ENCODE assay signal across 1 cellular context in the genomic region with DNA sequence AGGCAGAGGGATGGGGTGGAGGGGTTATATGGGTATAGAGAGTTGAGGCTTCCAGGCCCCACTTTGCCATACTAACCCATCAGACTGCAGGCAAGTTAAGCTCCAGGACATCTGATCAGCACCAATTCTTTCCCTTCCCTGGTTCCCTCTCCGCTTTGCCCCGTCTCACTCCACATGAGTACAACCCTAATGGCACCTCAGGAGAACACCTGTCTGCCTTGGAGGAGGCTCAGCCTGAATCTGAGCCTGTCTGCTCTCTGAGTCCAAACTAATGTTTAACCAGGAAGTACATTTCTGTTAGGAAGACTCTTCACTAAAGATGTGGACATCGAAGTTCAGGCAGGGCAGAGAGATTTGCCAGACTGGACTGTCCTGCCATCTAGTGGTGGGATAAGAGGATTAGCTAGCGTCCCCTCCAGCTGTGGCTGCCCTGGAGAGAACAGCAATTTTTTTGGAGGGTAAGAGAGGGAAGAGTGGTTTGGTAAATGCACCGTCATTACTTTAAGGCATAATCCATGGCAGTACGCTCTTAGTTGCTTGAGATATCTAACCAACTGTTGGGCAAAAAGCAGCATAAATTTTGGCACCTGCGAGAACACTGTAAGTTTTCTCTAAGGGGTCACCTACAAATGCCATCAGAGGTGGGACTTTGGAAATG.
TF ChIP-seq lines count a peak whose summit lies in the region.

No MANE protein-coding gene starts in this region.

TF ChIP-seq in HepG2, 621 proteins besides CTCF, POLR2A, EP300 and RAD21 (continued from another document and continues in another):
- TF ChIP-seq, protein P1, sequence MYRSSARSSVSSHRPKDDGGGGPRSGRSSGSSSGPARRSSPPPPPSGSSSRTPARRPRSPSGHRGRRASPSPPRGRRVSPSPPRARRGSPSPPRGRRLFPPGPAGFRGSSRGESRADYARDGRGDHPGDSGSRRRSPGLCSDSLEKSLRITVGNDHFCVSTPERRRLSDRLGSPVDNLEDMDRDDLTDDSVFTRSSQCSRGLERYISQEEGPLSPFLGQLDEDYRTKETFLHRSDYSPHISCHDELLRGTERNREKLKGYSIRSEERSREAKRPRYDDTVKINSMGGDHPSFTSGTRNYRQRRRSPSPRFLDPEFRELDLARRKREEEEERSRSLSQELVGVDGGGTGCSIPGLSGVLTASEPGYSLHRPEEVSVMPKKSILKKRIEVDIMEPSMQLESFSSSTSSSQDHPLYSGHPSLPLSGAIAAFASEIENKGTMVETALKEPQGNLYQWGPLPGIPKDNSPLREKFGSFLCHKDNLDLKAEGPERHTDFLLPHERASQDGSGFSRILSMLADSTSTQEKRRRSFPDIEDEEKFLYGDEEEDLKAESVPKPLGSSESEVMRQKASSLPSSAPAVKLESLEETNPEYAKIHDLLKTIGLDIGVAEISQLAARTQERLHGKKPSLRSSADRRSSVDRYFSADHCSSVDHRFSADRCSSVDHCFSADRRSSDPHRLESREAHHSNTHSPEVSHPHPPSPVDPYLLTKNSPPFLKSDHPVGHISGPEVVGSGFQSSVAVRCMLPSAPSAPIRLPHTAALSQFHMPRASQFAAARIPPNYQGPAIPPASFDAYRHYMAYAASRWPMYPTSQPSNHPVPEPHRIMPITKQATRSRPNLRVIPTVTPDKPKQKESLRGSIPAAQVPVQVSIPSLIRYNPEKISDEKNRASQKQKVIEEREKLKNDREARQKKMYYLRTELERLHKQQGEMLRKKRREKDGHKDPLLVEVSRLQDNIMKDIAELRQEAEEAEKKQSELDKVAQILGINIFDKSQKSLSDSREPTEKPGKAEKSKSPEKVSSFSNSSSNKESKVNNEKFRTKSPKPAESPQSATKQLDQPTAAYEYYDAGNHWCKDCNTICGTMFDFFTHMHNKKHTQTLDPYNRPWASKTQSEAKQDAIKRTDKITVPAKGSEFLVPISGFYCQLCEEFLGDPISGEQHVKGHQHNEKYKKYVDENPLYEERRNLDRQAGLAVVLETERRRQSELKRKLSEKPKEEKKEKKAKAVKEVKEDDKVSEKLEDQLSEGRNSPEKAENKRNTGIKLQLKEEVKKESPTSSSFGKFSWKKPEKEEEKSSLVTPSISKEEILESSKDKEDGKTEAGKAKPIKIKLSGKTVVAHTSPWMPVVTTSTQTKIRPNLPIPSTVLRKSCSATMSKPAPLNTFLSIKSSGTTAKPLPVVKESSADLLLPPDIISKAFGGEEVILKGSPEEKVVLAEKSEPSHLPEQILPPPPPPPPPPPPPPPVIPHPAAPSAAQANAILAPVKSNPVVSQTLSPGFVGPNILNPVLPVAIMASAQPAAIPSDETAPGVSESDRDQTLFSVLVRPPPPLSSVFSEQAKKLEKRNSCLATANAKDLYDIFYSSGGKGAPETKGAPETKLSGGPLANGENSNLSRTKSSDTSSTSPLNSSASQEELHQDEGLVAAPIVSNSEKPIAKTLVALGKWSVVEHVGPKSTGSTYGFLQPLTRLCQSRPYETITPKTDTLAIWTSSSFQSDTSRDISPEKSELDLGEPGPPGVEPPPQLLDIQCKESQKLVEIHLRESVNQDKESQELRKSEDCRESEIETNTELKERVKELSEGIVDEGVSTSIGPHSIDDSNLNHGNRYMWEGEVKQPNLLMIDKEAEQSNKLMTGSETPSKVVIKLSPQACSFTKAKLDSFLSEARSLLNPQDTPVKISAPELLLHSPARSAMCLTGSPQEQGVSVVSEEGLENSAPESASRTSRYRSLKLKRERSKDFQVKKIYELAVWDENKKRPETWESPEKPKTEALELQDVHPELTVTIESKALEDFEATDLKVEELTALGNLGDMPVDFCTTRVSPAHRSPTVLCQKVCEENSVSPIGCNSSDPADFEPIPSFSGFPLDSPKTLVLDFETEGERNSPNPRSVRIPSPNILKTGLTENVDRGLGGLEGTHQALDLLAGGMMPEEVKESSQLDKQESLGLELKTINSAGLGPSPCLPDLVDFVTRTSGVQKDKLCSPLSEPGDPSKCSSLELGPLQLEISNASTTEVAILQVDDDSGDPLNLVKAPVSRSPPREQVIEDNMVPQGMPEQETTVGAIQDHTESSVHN (CRISPR knock-in tag; IDR thresholded peaks at IDR 0.05), result no peak
- no peak for TF ChIP-seq RARG (CRISPR knock-in tag; IDR thresholded peaks at IDR 0.05; ENCODE audit: low read depth)
- 0 out of 2 replicates have a peak, but pooled peaks have one; percentile 26 for TF ChIP-seq ZNF770 (CRISPR knock-in tag; IDR thresholded peaks at IDR 0.05)
- no peak for TF ChIP-seq FOXA1 (IDR thresholded peaks at IDR 0.05)
- no peak for TF ChIP-seq FOXA1 (CRISPR knock-in tag; IDR thresholded peaks at IDR 0.05)
- no peak for TF ChIP-seq E2F2 (CRISPR knock-in tag; IDR thresholded peaks at IDR 0.05; ENCODE audit: borderline replicate concordance)
- TF ChIP-seq MZF1 (CRISPR knock-in tag; IDR thresholded peaks at IDR 0.05; ENCODE audit: borderline replicate concordance), result no peak
- TF ChIP-seq ZNF160 (CRISPR knock-in tag; IDR thresholded peaks at IDR 0.05), result no peak
- TF ChIP-seq KLF12 (CRISPR knock-in tag; IDR thresholded peaks at IDR 0.05; ENCODE audit: borderline replicate concordance), result no peak
- TF ChIP-seq TFDP1 (CRISPR knock-in tag; IDR thresholded peaks at IDR 0.05; ENCODE audit: borderline replicate concordance), result no peak
- TF ChIP-seq, protein P2, sequence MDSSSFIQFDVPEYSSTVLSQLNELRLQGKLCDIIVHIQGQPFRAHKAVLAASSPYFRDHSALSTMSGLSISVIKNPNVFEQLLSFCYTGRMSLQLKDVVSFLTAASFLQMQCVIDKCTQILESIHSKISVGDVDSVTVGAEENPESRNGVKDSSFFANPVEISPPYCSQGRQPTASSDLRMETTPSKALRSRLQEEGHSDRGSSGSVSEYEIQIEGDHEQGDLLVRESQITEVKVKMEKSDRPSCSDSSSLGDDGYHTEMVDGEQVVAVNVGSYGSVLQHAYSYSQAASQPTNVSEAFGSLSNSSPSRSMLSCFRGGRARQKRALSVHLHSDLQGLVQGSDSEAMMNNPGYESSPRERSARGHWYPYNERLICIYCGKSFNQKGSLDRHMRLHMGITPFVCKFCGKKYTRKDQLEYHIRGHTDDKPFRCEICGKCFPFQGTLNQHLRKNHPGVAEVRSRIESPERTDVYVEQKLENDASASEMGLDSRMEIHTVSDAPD (CRISPR knock-in tag; IDR thresholded peaks at IDR 0.05), result no peak
- 0 out of 2 replicates have a peak, but pooled peaks have one; percentile 18 for TF ChIP-seq GATAD1 (CRISPR knock-in tag; IDR thresholded peaks at IDR 0.05)
- TF ChIP-seq GRHL1 (CRISPR knock-in tag; conservative IDR thresholded peaks at IDR 0.05), result no peak
- TF ChIP-seq DMTF1 (CRISPR knock-in tag; IDR thresholded peaks at IDR 0.05), result no peak
- TF ChIP-seq PAXIP1 (CRISPR knock-in tag; conservative IDR thresholded peaks at IDR 0.05), result peak; percentile 33; the same call in 1 of the 2 replicates
- TF ChIP-seq ZNF543 (CRISPR knock-in tag; IDR thresholded peaks at IDR 0.05), result no peak
- TF ChIP-seq POLR2AphosphoS5 (IDR thresholded peaks at IDR 0.05; ENCODE audit: low read depth, low read length), result no peak
- TF ChIP-seq TBX2 (CRISPR knock-in tag; IDR thresholded peaks at IDR 0.05; ENCODE audit: borderline replicate concordance), result peak; percentile 38; the same call in 1 of the 2 replicates
- no peak for TF ChIP-seq ZNF678 (CRISPR knock-in tag; IDR thresholded peaks at IDR 0.05)
- TF ChIP-seq, protein P3, sequence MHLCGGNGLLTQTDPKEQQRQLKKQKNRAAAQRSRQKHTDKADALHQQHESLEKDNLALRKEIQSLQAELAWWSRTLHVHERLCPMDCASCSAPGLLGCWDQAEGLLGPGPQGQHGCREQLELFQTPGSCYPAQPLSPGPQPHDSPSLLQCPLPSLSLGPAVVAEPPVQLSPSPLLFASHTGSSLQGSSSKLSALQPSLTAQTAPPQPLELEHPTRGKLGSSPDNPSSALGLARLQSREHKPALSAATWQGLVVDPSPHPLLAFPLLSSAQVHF (CRISPR knock-in tag; IDR thresholded peaks at IDR 0.05), result no peak
- TF ChIP-seq NFKB2 (CRISPR knock-in tag; IDR thresholded peaks at IDR 0.05; ENCODE audit: borderline replicate concordance), result no peak
- no peak for TF ChIP-seq SMYD3 (CRISPR knock-in tag; IDR thresholded peaks at IDR 0.05)
- no peak for TF ChIP-seq GZF1 (CRISPR knock-in tag; IDR thresholded peaks at IDR 0.05)
- TF ChIP-seq ZMAT3 (CRISPR knock-in tag; conservative IDR thresholded peaks at IDR 0.05), result no peak
- TF ChIP-seq, protein P4, sequence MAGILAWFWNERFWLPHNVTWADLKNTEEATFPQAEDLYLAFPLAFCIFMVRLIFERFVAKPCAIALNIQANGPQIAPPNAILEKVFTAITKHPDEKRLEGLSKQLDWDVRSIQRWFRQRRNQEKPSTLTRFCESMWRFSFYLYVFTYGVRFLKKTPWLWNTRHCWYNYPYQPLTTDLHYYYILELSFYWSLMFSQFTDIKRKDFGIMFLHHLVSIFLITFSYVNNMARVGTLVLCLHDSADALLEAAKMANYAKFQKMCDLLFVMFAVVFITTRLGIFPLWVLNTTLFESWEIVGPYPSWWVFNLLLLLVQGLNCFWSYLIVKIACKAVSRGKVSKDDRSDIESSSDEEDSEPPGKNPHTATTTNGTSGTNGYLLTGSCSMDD (CRISPR knock-in tag; IDR thresholded peaks at IDR 0.05), result no peak
